Comparison of ENCODE assay signal across 1 cellular context in the genomic region with DNA sequence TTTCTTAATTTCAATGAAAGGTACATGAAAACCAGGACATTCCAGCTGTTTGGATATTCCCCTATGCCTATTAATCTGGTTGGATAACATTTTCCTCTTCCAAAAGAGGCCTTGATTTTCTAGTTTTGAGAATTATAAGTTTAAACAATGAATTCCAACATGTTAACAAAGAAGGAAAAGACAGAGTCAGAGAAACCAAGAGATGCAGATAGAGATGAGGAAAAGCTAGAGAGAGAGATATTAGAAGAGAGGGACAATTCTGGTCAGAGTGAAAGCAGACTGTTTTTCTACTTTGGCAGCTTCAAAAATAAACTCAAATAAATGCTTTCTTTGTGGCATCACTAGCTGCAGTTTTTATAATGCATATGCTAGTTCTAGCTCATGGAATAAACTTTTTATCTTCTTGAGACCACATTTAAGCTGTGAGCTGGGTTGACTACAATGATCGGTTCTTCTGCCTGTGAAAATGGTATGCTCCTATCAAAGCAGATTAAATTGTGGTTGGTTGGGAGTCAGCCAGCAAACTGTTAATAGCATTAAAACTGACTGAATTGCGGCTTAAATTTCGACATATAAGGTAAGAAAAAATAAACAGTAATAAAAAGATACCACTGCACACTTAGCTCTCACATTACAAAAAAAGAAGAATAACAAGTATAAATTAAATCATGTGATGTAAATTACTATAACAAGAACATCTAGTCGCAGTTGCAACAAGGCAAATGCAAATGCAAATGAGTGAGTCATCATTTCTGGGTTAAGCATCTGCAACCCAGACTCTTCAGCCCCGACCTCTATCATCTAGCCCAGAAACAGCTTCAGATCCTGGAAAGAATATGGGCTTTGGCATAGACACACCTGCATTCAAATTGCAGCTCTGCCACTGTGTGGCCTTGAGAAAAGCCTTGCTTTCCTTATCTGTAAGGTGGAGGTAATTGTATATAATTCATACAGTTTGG.
TF ChIP-seq lines count a peak whose summit lies in the region.

No MANE protein-coding gene starts in this region.

TF ChIP-seq in GM12878, 131 proteins besides CTCF, POLR2A, EP300 and RAD21 (continued from another document):
- TF ChIP-seq, protein P1, sequence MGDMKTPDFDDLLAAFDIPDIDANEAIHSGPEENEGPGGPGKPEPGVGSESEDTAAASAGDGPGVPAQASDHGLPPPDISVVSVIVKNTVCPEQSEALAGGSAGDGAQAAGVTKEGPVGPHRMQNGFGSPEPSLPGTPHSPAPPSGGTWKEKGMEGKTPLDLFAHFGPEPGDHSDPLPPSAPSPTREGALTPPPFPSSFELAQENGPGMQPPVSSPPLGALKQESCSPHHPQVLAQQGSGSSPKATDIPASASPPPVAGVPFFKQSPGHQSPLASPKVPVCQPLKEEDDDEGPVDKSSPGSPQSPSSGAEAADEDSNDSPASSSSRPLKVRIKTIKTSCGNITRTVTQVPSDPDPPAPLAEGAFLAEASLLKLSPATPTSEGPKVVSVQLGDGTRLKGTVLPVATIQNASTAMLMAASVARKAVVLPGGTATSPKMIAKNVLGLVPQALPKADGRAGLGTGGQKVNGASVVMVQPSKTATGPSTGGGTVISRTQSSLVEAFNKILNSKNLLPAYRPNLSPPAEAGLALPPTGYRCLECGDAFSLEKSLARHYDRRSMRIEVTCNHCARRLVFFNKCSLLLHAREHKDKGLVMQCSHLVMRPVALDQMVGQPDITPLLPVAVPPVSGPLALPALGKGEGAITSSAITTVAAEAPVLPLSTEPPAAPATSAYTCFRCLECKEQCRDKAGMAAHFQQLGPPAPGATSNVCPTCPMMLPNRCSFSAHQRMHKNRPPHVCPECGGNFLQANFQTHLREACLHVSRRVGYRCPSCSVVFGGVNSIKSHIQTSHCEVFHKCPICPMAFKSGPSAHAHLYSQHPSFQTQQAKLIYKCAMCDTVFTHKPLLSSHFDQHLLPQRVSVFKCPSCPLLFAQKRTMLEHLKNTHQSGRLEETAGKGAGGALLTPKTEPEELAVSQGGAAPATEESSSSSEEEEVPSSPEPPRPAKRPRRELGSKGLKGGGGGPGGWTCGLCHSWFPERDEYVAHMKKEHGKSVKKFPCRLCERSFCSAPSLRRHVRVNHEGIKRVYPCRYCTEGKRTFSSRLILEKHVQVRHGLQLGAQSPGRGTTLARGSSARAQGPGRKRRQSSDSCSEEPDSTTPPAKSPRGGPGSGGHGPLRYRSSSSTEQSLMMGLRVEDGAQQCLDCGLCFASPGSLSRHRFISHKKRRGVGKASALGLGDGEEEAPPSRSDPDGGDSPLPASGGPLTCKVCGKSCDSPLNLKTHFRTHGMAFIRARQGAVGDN (IDR thresholded peaks at IDR 0.05), result no peak
